In the genomic region with DNA sequence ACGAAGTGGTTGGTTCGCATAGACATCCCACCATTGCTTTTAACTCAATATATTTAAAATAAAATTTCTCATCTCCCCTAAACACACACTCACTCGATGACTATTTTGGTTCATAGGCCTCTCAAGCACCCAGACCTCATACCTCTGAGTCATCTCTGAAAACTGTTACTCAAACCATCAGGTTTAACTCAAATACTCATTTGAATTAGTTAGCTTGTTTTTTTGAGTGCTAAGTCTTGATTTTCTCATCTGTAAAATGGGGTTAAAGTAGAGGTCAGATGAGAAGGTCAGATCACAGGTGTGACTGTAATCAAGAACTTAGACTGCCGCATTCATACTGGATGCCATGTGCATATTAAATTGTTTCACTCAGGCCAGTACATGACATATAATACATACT, we compare ENCODE assay signal across 10 cellular contexts.
DNase-seq lines count a peak whose midpoint lies in the region; ATAC-seq and TF ChIP-seq lines count a peak whose summit lies in the region.
"Had no signal": no experiment of that assay in that cellular context is flagged by ENCODE, and none has a peak within 500 bp of the region (broad histone marks: within the 10 kb centered on the region; RNA-seq: fewer than 3 reads in every experiment).

No MANE protein-coding gene starts in this region.

- H3K36me3 ChIP-seq in brain microvascular endothelial cell (replicated peaks), result no peaks in the 10 kb centered on the region

- H3K27ac Mint-ChIP-seq in stimulated activated effector memory CD8-positive, alpha-beta T cell treated with anti-CD3 and anti-CD28 coated beads, Interleukin-12 subunit alpha, Interleukin-12 subunit beta, amount 100 ng/mL, for 72 hours, result no peak overlapping the region
- H3K27ac Mint-ChIP-seq: immature natural killer cell had no signal

- peak; percentile 57 for ATAC-seq in GM19328 (IDR thresholded peaks at IDR 0.05; ENCODE audit: unreplicated experiment)
- ATAC-seq in HG03196 (IDR thresholded peaks at IDR 0.05; ENCODE audit: unreplicated experiment), result peak; percentile 52
- peak; percentile 37 for ATAC-seq in stimulated activated effector memory CD8-positive, alpha-beta T cell treated with anti-CD3 and anti-CD28 coated beads, Interleukin-12 subunit alpha, Interleukin-12 subunit beta, amount 100 ng/mL, for 72 hours
- no peak for ATAC-seq in left lobe of liver

- TF ChIP-seq CTCF in brain microvascular endothelial cell (IDR thresholded peaks at IDR 0.05; ENCODE audit: low read depth, low read length, missing control alignments), result no peak

- H3K4me1 Mint-ChIP-seq in stimulated activated effector memory CD8-positive, alpha-beta T cell treated with anti-CD3 and anti-CD28 coated beads, Interleukin-12 subunit alpha, Interleukin-12 subunit beta, amount 100 ng/mL, for 72 hours, result no peaks in the 10 kb centered on the region
- H3K4me1 Mint-ChIP-seq: immature natural killer cell had no signal

- DNase-seq in brain microvascular endothelial cell (peak; percentile 74), islet precursor cell (no peak), midbrain (lab: John Stamatoyannopoulos, UW) (no peak), left lobe of liver (ENCODE audit: low spot score) (no peak)
- DNase-seq in stimulated activated effector memory CD8-positive, alpha-beta T cell treated with anti-CD3 and anti-CD28 coated beads, Interleukin-12 subunit alpha, Interleukin-12 subunit beta, amount 100 ng/mL, for 72 hours (ENCODE audit: low spot score in 2 of 2), result no peak
- DNase-seq: cerebellar nuclear complex, immature natural killer cell, small intestine had no signal

- no peaks in the 10 kb centered on the region for H3K9me3 Mint-ChIP-seq in stimulated activated effector memory CD8-positive, alpha-beta T cell treated with anti-CD3 and anti-CD28 coated beads, Interleukin-12 subunit alpha, Interleukin-12 subunit beta, amount 100 ng/mL, for 72 hours

- in situ Hi-C loops in brain microvascular endothelial cell (cut with HindIII; ENCODE audit: low pct_ligation_motif_present, low sequenced_read_pairs), result no loop called here

- H3K4me3 Mint-ChIP-seq in stimulated activated effector memory CD8-positive, alpha-beta T cell treated with anti-CD3 and anti-CD28 coated beads, Interleukin-12 subunit alpha, Interleukin-12 subunit beta, amount 100 ng/mL, for 72 hours, result no peak overlapping the region
- H3K4me3 Mint-ChIP-seq: immature natural killer cell had no signal

- no peaks in the 10 kb centered on the region for H3K36me3 Mint-ChIP-seq in stimulated activated effector memory CD8-positive, alpha-beta T cell treated with anti-CD3 and anti-CD28 coated beads, Interleukin-12 subunit alpha, Interleukin-12 subunit beta, amount 100 ng/mL, for 72 hours
- H3K36me3 Mint-ChIP-seq: immature natural killer cell had no signal

- no peak overlapping the region for H3K4me3 ChIP-seq in brain microvascular endothelial cell (ENCODE audit: low read depth, low read length)

- no peaks in the 10 kb centered on the region for H3K27me3 ChIP-seq in brain microvascular endothelial cell (replicated peaks)

- peak overlapping the region; percentile 95 for H3K27ac ChIP-seq in brain microvascular endothelial cell
